ENCODE assay signal across 21 cellular contexts in the genomic region with DNA sequence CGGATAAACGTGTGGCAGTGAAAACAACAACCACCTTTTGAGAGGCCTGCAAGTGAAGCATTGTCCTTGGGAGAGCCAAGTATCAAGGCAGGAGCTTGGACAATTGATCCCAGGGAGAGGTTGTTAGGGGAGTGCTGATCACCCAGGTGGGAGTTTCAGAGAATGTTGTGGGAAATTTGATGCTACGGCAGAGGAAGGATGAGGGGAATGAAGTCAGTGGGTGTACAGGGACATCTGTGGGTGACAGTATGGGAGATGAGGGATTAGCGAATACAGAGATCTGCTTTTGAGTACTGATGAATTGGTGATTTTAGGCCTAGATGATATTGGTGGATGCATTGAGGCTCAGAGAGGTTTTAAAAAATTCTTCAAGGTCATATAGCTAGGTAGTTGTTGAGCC. TPM values are rescaled to one million over a fixed set of nuclear protein-coding genes. Genes with fewer than 3 reads are reported as not detected.
A peak's percentile ranks its signal among the peaks of the same experiment; 100 is the strongest.
DNase-seq lines count a peak whose midpoint lies in the region; ATAC-seq, FAIRE-seq and TF ChIP-seq lines count a peak whose summit lies in the region.
"Had no signal": no experiment of that assay in that cellular context is flagged by ENCODE, and none has a peak within 500 bp of the region (broad histone marks: within the 10 kb centered on the region; RNA-seq: fewer than 3 reads in every experiment).

No MANE protein-coding gene starts in this region.

- H3K27me3 Mint-ChIP-seq in CD4-positive, alpha-beta T cell = no peaks in the 10 kb centered on the region
- H3K27me3 Mint-ChIP-seq in GM23338 (ENCODE audit: insufficient read depth, low read depth, poor library complexity) (peaks cover 5% of the 10 kb centered on the region), nephron (ENCODE audit: low read depth) (no peaks in the 10 kb centered on the region)
- H3K27me3 Mint-ChIP-seq in activated naive CD8-positive, alpha-beta T cell treated with anti-CD3 and anti-CD28 coated beads for 36 hours = no peaks in the 10 kb centered on the region

- H3K27ac Mint-ChIP-seq in CD4-positive, alpha-beta T cell = peak overlapping the region; percentile 66
- H3K27ac Mint-ChIP-seq in GM23338 = peak overlapping the region; percentile 36; the same call in 1 of the 2 replicates
- H3K27ac Mint-ChIP-seq in activated naive CD8-positive, alpha-beta T cell treated with anti-CD3 and anti-CD28 coated beads for 36 hours = peak overlapping the region; percentile 47
- H3K27ac Mint-ChIP-seq in nephron = peak overlapping the region in 1 of 3 experiments; percentile 42

- no peak for FAIRE-seq in GM12892 (lab: Jason Lieb, UNC)
- FAIRE-seq: K562, pancreas had no signal

- H3K4me1 Mint-ChIP-seq in CD4-positive, alpha-beta T cell (ENCODE audit: low read depth) = peaks cover 38% of the 10 kb centered on the region
- peaks cover 12% of the 10 kb centered on the region for H3K4me1 Mint-ChIP-seq in GM23338
- H3K4me1 Mint-ChIP-seq in activated naive CD8-positive, alpha-beta T cell treated with anti-CD3 and anti-CD28 coated beads for 36 hours = peaks cover 30% of the 10 kb centered on the region
- peaks cover 21% of the 10 kb centered on the region for H3K4me1 Mint-ChIP-seq in nephron

- peaks cover 67% of the 10 kb centered on the region for H3K79me2 ChIP-seq in GM23338 (replicated peaks; ENCODE audit: insufficient read depth)

- no peak for TF ChIP-seq CTCF in CD4-positive, alpha-beta T cell (IDR thresholded peaks at IDR 0.05)
- TF ChIP-seq CTCF in GM23338 (conservative IDR thresholded peaks at IDR 0.05; ENCODE audit: low read depth in 2 of 2) (no peak), nephron (IDR thresholded peaks at IDR 0.05; ENCODE audit: unreplicated experiment in 3 of 3) (no peak), Peyer's patch (IDR thresholded peaks at IDR 0.05) (no peak)

- H3K36me3 ChIP-seq in GM23338 (ENCODE audit: insufficient read depth) (peaks cover 4% of the 10 kb centered on the region), Peyer's patch (peaks cover 0 to 17% (median 0%) of the 10 kb centered on the region in 3 donors)
- H3K36me3 ChIP-seq: pancreas, thoracic aorta had no signal

- intact Hi-C loops in CD4-positive, alpha-beta T cell (cut with DNase I, micrococcal nuclease) = loop anchor here (5.0 to 10.0 kb wide), 5 partner anchors 103 to 631 kb away; partner anchors contain the start of genes PHF8 (in 2 of the 2), FAM120C (in 1 of the 2) and PFKFB1 (in 1 of the 2)

- H2AFZ ChIP-seq in GM23338 = no peak overlapping the region
- H2AFZ ChIP-seq: GM23248 had no signal

- H3K4me3 ChIP-seq in GM23338 = no peak overlapping the region
- H3K4me3 ChIP-seq in Peyer's patch = no peak overlapping the region
- H3K4me3 ChIP-seq: ascending aorta, coronary artery, GM23248, K562, mucosa of descending colon, pancreas, thoracic aorta had no signal

- H3F3A ChIP-seq in GM23338 (replicated peaks; ENCODE audit: low read depth) = no peaks in the 10 kb centered on the region

- CTCF ChIA-PET in CD4-positive, alpha-beta T cell (lab: Charles Lee) = no interaction called here

- no peaks in the 10 kb centered on the region for H3K27me3 ChIP-seq in CD4-positive, alpha-beta T cell (ENCODE audit: control insufficient read depth, insufficient read depth, low read length)
- H3K27me3 ChIP-seq in GM23338 (ENCODE audit: insufficient read depth) = no peaks in the 10 kb centered on the region
- H3K27me3 ChIP-seq in Peyer's patch = no peaks in the 10 kb centered on the region
- H3K27me3 ChIP-seq: ascending aorta, BE2C, pancreas had no signal

- no peak overlapping the region for H3K4me2 ChIP-seq in GM23338

- no peaks in the 10 kb centered on the region for H3K9me2 ChIP-seq in GM23338 (ENCODE audit: insufficient read depth)

- TF ChIP-seq POLR2A in Peyer's patch (IDR thresholded peaks at IDR 0.05) (no peak), GM12892 (IDR thresholded peaks at IDR 0.05; ENCODE audit: low read depth, low read length) (no peak)

- peak overlapping the region; percentile 35 for H3K4me3 Mint-ChIP-seq in CD4-positive, alpha-beta T cell
- H3K4me3 Mint-ChIP-seq in GM23338 (no peak overlapping the region), nephron (peak overlapping the region in 2 of 3 experiments; percentile 9 to 32)
- no peak overlapping the region for H3K4me3 Mint-ChIP-seq in activated naive CD8-positive, alpha-beta T cell treated with anti-CD3 and anti-CD28 coated beads for 36 hours

- no peaks in the 10 kb centered on the region for H3K9me3 ChIP-seq in CD4-positive, alpha-beta T cell (ENCODE audit: control insufficient read depth, low read length)
- H3K9me3 ChIP-seq in Peyer's patch = no peaks in the 10 kb centered on the region
- H3K9me3 ChIP-seq: ascending aorta, BE2C, mucosa of descending colon, pancreas, thoracic aorta had no signal

- H3K36me3 Mint-ChIP-seq in CD4-positive, alpha-beta T cell (ENCODE audit: low read depth) = peaks cover 57% of the 10 kb centered on the region
- H3K36me3 Mint-ChIP-seq in GM23338 (ENCODE audit: low read depth) (peaks cover 62% of the 10 kb centered on the region), nephron (ENCODE audit: low read depth) (peaks cover 26% of the 10 kb centered on the region)
- H3K36me3 Mint-ChIP-seq in activated naive CD8-positive, alpha-beta T cell treated with anti-CD3 and anti-CD28 coated beads for 36 hours = peaks cover 31% of the 10 kb centered on the region

- H3K27ac ChIP-seq in CD4-positive, alpha-beta T cell (ENCODE audit: low read depth, low read length) = no peak overlapping the region
- H3K27ac ChIP-seq in GM23338 (ENCODE audit: low read depth) (no peak overlapping the region), Peyer's patch (no peak overlapping the region)
- H3K27ac ChIP-seq: ascending aorta, coronary artery, GM23248, pancreas, thoracic aorta had no signal

- POLR2A ChIA-PET in CD4-positive, alpha-beta T cell (lab: Charles Lee) = interaction anchor here (0.6 kb wide), 1 partner anchor 37 kb away, joined by 3 read pairs; no protein-coding TSS in a partner anchor

- DNase-seq in CD4-positive, alpha-beta T cell = no peak
- DNase-seq in GM23338 (ENCODE audit: low spot score) = no peak
- no peak for DNase-seq in activated naive CD8-positive, alpha-beta T cell treated with anti-CD3 and anti-CD28 coated beads for 36 hours
- no peak for DNase-seq in D341Med (ENCODE audit: low spot score)
- no peak for DNase-seq in Peyer's patch
- no peak for DNase-seq in GM12892 (ENCODE audit: insufficient read length)
- DNase-seq: activated CD8-positive, alpha-beta memory T cell treated with anti-CD3 and anti-CD28 coated beads for 24 hours; activated effector memory CD4-positive, alpha-beta T cell treated with anti-CD3 and anti-CD28 coated beads, Interleukin-2, amount 50 U/mL, for 16 hours; BE2C; DMS153; foreskin fibroblast; GM23248; mucosa of descending colon; NCI-H1092; pancreas; stimulated activated CD4-positive, alpha-beta T cell treated with anti-CD3 and anti-CD28 coated beads, Interleukin-4, amount 100 ng/mL, for 24 hours had no signal

- no peaks in the 10 kb centered on the region for H4K20me1 ChIP-seq in GM23338 (replicated peaks; ENCODE audit: insufficient read depth)

- no peak for ATAC-seq in CD4-positive, alpha-beta T cell (ENCODE audit: poor library complexity)
- no peak for ATAC-seq in GM23338
- ATAC-seq: K562, mucosa of descending colon, pancreas had no signal

- H3K4me1 ChIP-seq in GM23338 (ENCODE audit: insufficient read depth) = no peaks in the 10 kb centered on the region
- H3K4me1 ChIP-seq in Peyer's patch = peaks cover 0 to 10% (median 3%) of the 10 kb centered on the region in 4 donors
- H3K4me1 ChIP-seq: ascending aorta, BE2C had no signal

- no peaks in the 10 kb centered on the region for H3K9me3 Mint-ChIP-seq in CD4-positive, alpha-beta T cell
- no peaks in the 10 kb centered on the region; the same call in 2 of the 3 replicates for H3K9me3 Mint-ChIP-seq in GM23338
- no peaks in the 10 kb centered on the region for H3K9me3 Mint-ChIP-seq in activated naive CD8-positive, alpha-beta T cell treated with anti-CD3 and anti-CD28 coated beads for 36 hours
- H3K9me3 Mint-ChIP-seq in nephron = peaks cover 7% of the 10 kb centered on the region

TF ChIP-seq in GM23338, 12 proteins besides CTCF, POLR2A, EP300 and RAD21 (continues in another document):
- TF ChIP-seq ZNF114 (CRISPR knock-in tag; IDR thresholded peaks at IDR 0.05) = no peak
- TF ChIP-seq CREB1 (CRISPR knock-in tag; IDR thresholded peaks at IDR 0.05; ENCODE audit: low read depth) = no peak

RNA-seq across cellular contexts. Expression of gene GNL3L, which starts 4.3 kb away (rescaled TPM):
- 10 to 100 TPM; 21.5 to 22.8 TPM for total RNA-seq in CD4-positive, alpha-beta T cell
- 67.3 and 79.9 TPM in 2 replicates for total RNA-seq in GM23338 (2014; rRNA removed; shearing (Covaris generic))
- 16.9 and 18.1 TPM in 2 replicates for polyA plus RNA-seq in GM23338 (2016; fragmentation: Nextera tagmentation; extraction: Ambion mirVana)
- total RNA-seq in activated naive CD8-positive, alpha-beta T cell treated with anti-CD3 and anti-CD28 coated beads for 36 hours = 10 to 100 TPM; 91.2 to 91.8 TPM
- 10 to 100 TPM; 31.0 to 47.2 (median 38.2) TPM for total RNA-seq in Peyer's patch
- 15.4 TPM for polyA plus RNA-seq in GM12892 (2012; ENCODE audit: missing spikeins)

RNA-seq across cellular contexts. Expression of gene FGD1, which starts 38.2 kb away (rescaled TPM):
- under 1 TPM in 1 of 2 experiments, not detected in 1; 0.06 TPM for total RNA-seq in CD4-positive, alpha-beta T cell
- 23.8 and 24.9 TPM in 2 replicates for total RNA-seq in GM23338 (2014; rRNA removed; shearing (Covaris generic))
- polyA plus RNA-seq in GM23338 (2016; fragmentation: Nextera tagmentation; extraction: Ambion mirVana) = 11.8 and 12.7 TPM in 2 replicates
- under 1 TPM; 0.10 to 0.19 TPM for total RNA-seq in activated naive CD8-positive, alpha-beta T cell treated with anti-CD3 and anti-CD28 coated beads for 36 hours
- total RNA-seq in Peyer's patch = 1 to 10 TPM in 3 of 4 donors, under 1 TPM in 1; 0.88 to 9.9 (median 4.7) TPM
- 0.30 TPM for polyA plus RNA-seq in GM12892 (2012; ENCODE audit: missing spikeins)

Comparison
In these comparisons a context has a peak if more than half of its experiments do, and no peak if none do; other contexts are left out.
1. H3K4me3 Mint-ChIP-seq: peak in CD4-positive, alpha-beta T cell (single experiment) and nephron (2 of 3); none in GM23338 (single experiment) and activated naive CD8-positive, alpha-beta T cell treated with anti-CD3 and anti-CD28 coated beads for 36 hours (single experiment).